In the genomic region with DNA sequence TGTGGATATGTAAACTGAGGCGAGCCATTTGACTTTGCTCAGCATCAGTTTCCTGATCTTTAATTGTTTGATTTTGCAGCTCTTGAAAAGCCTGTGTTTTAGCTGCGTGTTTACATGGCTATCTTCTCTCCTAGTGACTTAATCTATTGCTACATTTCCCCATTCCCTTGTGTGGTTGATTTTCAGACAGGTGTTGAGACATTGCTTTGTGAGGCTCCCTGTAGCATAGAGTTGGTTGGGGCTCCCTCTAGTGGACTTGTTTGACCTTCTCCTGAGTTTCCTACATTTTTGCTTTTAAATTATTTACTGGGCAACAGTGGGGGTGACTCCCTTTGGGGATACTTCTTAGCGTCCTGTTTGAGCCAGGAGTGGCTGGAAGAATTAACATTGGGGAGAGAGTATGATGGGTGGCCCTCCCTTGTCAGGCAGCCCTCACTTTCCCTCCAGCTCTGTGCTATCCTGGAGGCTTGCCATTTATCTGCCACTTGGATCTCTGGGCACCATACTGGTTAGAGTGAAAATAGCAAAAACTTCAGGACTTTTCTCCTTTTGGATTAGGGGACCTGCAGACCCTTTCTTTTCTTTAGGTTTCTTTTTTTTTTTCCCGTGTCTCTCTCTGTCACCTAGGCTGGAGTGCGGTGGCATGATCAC, we compare ENCODE assay signal across 8 cellular contexts. TPM values are rescaled to one million over a fixed set of nuclear protein-coding genes. Genes with fewer than 3 reads are reported as not detected.
A peak's percentile ranks its signal among the peaks of the same experiment; 100 is the strongest.
DNase-seq lines count a peak whose midpoint lies in the region; ATAC-seq, FAIRE-seq and TF ChIP-seq lines count a peak whose summit lies in the region.

No MANE protein-coding gene starts in this region.

- no peak for ATAC-seq in GM18520 (IDR thresholded peaks at IDR 0.05; ENCODE audit: unreplicated experiment)

- 41% methylated on average over 5 of the region's 5 CpGs for WGBS in hepatocyte (ENCODE audit: low lambda C conversion rate, missing lambda C conversion rate)

- CTCF ChIA-PET in HEK293T (lab: Yijun Ruan, JAX), result interaction anchor here (0.6 to 1.4 kb wide), 7 partner anchors 10 to 1199 kb away, joined by 3 to 7 read pairs (median 4); a partner anchor contains a TSS

- H3K36me3 ChIP-seq in hepatocyte (replicated peaks; ENCODE audit: insufficient read depth, low read depth), result no peaks in the 10 kb centered on the region

- H2AFZ ChIP-seq in hepatocyte, result no peak overlapping the region

- no peak overlapping the region for H3K4me3 ChIP-seq in hepatocyte

- FAIRE-seq in D721Med (lab: Jason Lieb, UNC), result peak; percentile 35

- H3K9me2 ChIP-seq in hepatocyte (replicated peaks; ENCODE audit: insufficient read depth), result no peaks in the 10 kb centered on the region

- no peaks in the 10 kb centered on the region for H4K20me1 ChIP-seq in hepatocyte (ENCODE audit: insufficient read depth, poor library complexity, severe bottlenecking)

- H3K27ac ChIP-seq in hepatocyte, result no peak overlapping the region

- no peaks in the 10 kb centered on the region for H3K79me2 ChIP-seq in hepatocyte

- no peaks in the 10 kb centered on the region for H3K4me1 ChIP-seq in hepatocyte (ENCODE audit: insufficient read depth)

- H3K27me3 ChIP-seq in hepatocyte, result no peaks in the 10 kb centered on the region

- peak; percentile 81 for DNase-seq in D721Med (ENCODE audit: insufficient read length, low spot score)
- peak; percentile 79 for DNase-seq in HEK293T (ENCODE audit: extremely low spot score)
- DNase-seq in NCI-H2081 treated with DMSO at 0.1 percent for 48 hours (lab: John Stamatoyannopoulos, UW), result peak; percentile 81
- DNase-seq in T-helper 9 cell, result peak; percentile 41
- DNase-seq in astrocyte of the hippocampus (ENCODE audit: low read depth, low spot score), result peak; percentile 87
- DNase-seq in hepatocyte (ENCODE audit: low spot score), result peak; percentile 93
- peak; percentile 57 for DNase-seq in smooth muscle cell of the brain vasculature (ENCODE audit: low read depth, low spot score)

- POLR2A ChIA-PET in HEK293T (lab: Yijun Ruan, JAX), result interaction anchor here (0.9 to 1.1 kb wide), 3 partner anchors 101 to 120 kb away, joined by 3 to 6 read pairs (median 3); a partner anchor contains a TSS

- TF ChIP-seq CTCF in D721Med (IDR thresholded peaks at IDR 0.05; ENCODE audit: insufficient read depth, missing control alignments), result peak; percentile 89
- peak; percentile 89 for TF ChIP-seq CTCF in hepatocyte (IDR thresholded peaks at IDR 0.05; ENCODE audit: poor library complexity)

- H3K4me2 ChIP-seq in hepatocyte, result no peak overlapping the region

- no peaks in the 10 kb centered on the region for H3K9me3 ChIP-seq in hepatocyte (ENCODE audit: low read depth)

TF ChIP-seq in HEK293T, 16 proteins besides CTCF, POLR2A, EP300 and RAD21:
- TF ChIP-seq FOXK2 (IDR thresholded peaks at IDR 0.05) (no peak), FOXA1 (IDR thresholded peaks at IDR 0.05) (no peak), HDGF (IDR thresholded peaks at IDR 0.05; ENCODE audit: borderline replicate concordance) (no peak), SP1 (IDR thresholded peaks at IDR 0.05) (no peak), SUZ12 (IDR thresholded peaks at IDR 0.05) (no peak), L3MBTL2 (conservative IDR thresholded peaks at IDR 0.05) (no peak), TARDBP (IDR thresholded peaks at IDR 0.05) (no peak), CTBP1 (IDR thresholded peaks at IDR 0.05; ENCODE audit: borderline replicate concordance) (no peak), NFRKB (IDR thresholded peaks at IDR 0.05) (no peak), ZNF384 (IDR thresholded peaks at IDR 0.05) (no peak), ARNT (IDR thresholded peaks at IDR 0.05) (no peak), FOXM1 (IDR thresholded peaks at IDR 0.05; ENCODE audit: borderline replicate concordance) (no peak), ELF4 (IDR thresholded peaks at IDR 0.05) (no peak), LEF1 (IDR thresholded peaks at IDR 0.05; ENCODE audit: borderline replicate concordance) (no peak), BHLHE40 (IDR thresholded peaks at IDR 0.05; ENCODE audit: borderline replicate concordance) (no peak)
- TF ChIP-seq, protein P1, sequence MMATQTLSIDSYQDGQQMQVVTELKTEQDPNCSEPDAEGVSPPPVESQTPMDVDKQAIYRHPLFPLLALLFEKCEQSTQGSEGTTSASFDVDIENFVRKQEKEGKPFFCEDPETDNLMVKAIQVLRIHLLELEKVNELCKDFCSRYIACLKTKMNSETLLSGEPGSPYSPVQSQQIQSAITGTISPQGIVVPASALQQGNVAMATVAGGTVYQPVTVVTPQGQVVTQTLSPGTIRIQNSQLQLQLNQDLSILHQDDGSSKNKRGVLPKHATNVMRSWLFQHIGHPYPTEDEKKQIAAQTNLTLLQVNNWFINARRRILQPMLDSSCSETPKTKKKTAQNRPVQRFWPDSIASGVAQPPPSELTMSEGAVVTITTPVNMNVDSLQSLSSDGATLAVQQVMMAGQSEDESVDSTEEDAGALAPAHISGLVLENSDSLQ (IDR thresholded peaks at IDR 0.05), result no peak

RNA-seq across cellular contexts. Expression of a gene that starts 9.2 kb away (rescaled TPM):
- total RNA-seq in hepatocyte, result 12.1 and 15.6 TPM in 2 replicates
- 4.6 and 6.6 TPM in 2 replicates for polyA plus RNA-seq in hepatocyte

RNA-seq across cellular contexts. Expression of a gene that starts 11.7 kb away (rescaled TPM):
- 12.7 and 27.0 TPM in 2 replicates for total RNA-seq in hepatocyte
- 26.5 and 32.8 TPM in 2 replicates for polyA plus RNA-seq in hepatocyte

RNA-seq across cellular contexts. Expression of a gene that starts 28.4 kb away (rescaled TPM):
- total RNA-seq in hepatocyte, result 12.5 and 13.3 TPM in 2 replicates
- 9.4 and 10.0 TPM in 2 replicates for polyA plus RNA-seq in hepatocyte

RNA-seq across cellular contexts. Expression of a gene that starts 48.1 kb away (rescaled TPM):
- total RNA-seq in hepatocyte, result not detected in 2 replicates
- polyA plus RNA-seq in hepatocyte, result 0.45 and 0.99 TPM in 2 replicates

Comparison
In these comparisons a context has a peak if more than half of its experiments do, and no peak if none do; other contexts are left out.
1. DNase-seq: peak in every context shown above with its lines; median percentile 93 in hepatocyte; 87 in astrocyte of the hippocampus; 81 in D721Med; 81 in NCI-H2081 treated with DMSO at 0.1 percent for 48 hours; 79 in HEK293T; 57 in smooth muscle cell of the brain vasculature; 41 in T-helper 9 cell.